ENCODE assay signal across 14 cellular contexts in genomic region chr2:234165421-234165820, GRCh38.
DNase-seq lines count a peak whose midpoint lies in the region; ATAC-seq and TF ChIP-seq lines count a peak whose summit lies in the region.
"Had no signal": no experiment of that assay in that cellular context is flagged by ENCODE, and none has a peak within 500 bp of the region (broad histone marks: within the 10 kb centered on the region; RNA-seq: fewer than 3 reads in every experiment).

No MANE protein-coding gene starts in this region.

- no peak overlapping the region for H2AFZ ChIP-seq in hepatocyte

- WGBS in hepatocyte (ENCODE audit: low lambda C conversion rate, missing lambda C conversion rate): 77% methylated on average over 5 of the region's 5 CpGs

- peak overlapping the region; percentile 32 for H3K27ac Mint-ChIP-seq in T-helper 1 cell treated with Interleukin-12 subunit alpha and Interleukin-12 subunit beta and Interleukin-4 antibody, amounts not matched to agents 30 μg/mL and 1 μg/mL, for 36 hours
- peak overlapping the region; percentile 63 for H3K27ac Mint-ChIP-seq in stimulated activated naive B cell treated with anti-CD40 and anti-IgM and Interleukin-4, amounts not matched to agents 10 μg/mL and 1 μg/mL and 100 μg/mL, for 72 hours

- H3K4me3 ChIP-seq in hepatocyte: no peak overlapping the region

- H3K9me3 Mint-ChIP-seq in T-helper 1 cell treated with Interleukin-12 subunit alpha and Interleukin-12 subunit beta and Interleukin-4 antibody, amounts not matched to agents 30 μg/mL and 1 μg/mL, for 36 hours: no peaks in the 10 kb centered on the region
- H3K9me3 Mint-ChIP-seq in stimulated activated naive B cell treated with anti-CD40 and anti-IgM and Interleukin-4, amounts not matched to agents 10 μg/mL and 1 μg/mL and 100 μg/mL, for 72 hours: no peaks in the 10 kb centered on the region

- H3K27me3 ChIP-seq in hepatocyte: no peaks in the 10 kb centered on the region

- peaks cover 43% of the 10 kb centered on the region for H3K4me1 ChIP-seq in hepatocyte (ENCODE audit: insufficient read depth)

- H3K36me3 ChIP-seq in hepatocyte (replicated peaks; ENCODE audit: insufficient read depth, low read depth): no peaks in the 10 kb centered on the region

- H3K36me3 Mint-ChIP-seq in T-helper 1 cell treated with Interleukin-12 subunit alpha and Interleukin-12 subunit beta and Interleukin-4 antibody, amounts not matched to agents 30 μg/mL and 1 μg/mL, for 36 hours (ENCODE audit: low read depth): no peaks in the 10 kb centered on the region
- no peaks in the 10 kb centered on the region for H3K36me3 Mint-ChIP-seq in stimulated activated naive B cell treated with anti-CD40 and anti-IgM and Interleukin-4, amounts not matched to agents 10 μg/mL and 1 μg/mL and 100 μg/mL, for 72 hours

- ATAC-seq in stimulated activated naive B cell treated with anti-CD40 and anti-IgM and Interleukin-4, amounts not matched to agents 10 μg/mL and 1 μg/mL and 100 μg/mL, for 72 hours (replicated peaks): no peak
- no peak for ATAC-seq in HG03045 (IDR thresholded peaks at IDR 0.05; ENCODE audit: unreplicated experiment)
- ATAC-seq in Right ventricle myocardium superior (ENCODE audit: poor library complexity): no peak
- no peak for ATAC-seq in HG02938 (IDR thresholded peaks at IDR 0.05; ENCODE audit: unreplicated experiment)
- ATAC-seq: left ventricle myocardium superior had no signal

- H3K4me3 Mint-ChIP-seq in T-helper 1 cell treated with Interleukin-12 subunit alpha and Interleukin-12 subunit beta and Interleukin-4 antibody, amounts not matched to agents 30 μg/mL and 1 μg/mL, for 36 hours: no peak overlapping the region
- H3K4me3 Mint-ChIP-seq in stimulated activated naive B cell treated with anti-CD40 and anti-IgM and Interleukin-4, amounts not matched to agents 10 μg/mL and 1 μg/mL and 100 μg/mL, for 72 hours: no peak overlapping the region

- H3K27ac ChIP-seq in hepatocyte: peak overlapping the region; percentile 13

- no peak for DNase-seq in T-helper 1 cell
- DNase-seq in amniotic epithelial cell (ENCODE audit: low read depth): peak; percentile 90
- peak; percentile 32 for DNase-seq in hepatocyte (ENCODE audit: low spot score)
- DNase-seq in stimulated activated naive B cell treated with anti-CD40 and anti-IgM and Interleukin-4, amounts not matched to agents 10 μg/mL and 1 μg/mL and 100 μg/mL, for 72 hours: no peak
- DNase-seq in Right ventricle myocardium superior: no peak
- DNase-seq: 8988T, activated gamma-delta T cell treated with Interleukin-2 at 50 U/mL for 16 hours, left ventricle myocardium superior, NCI-H2029, SIG-M5, small intestine had no signal

- H3K4me1 Mint-ChIP-seq in T-helper 1 cell treated with Interleukin-12 subunit alpha and Interleukin-12 subunit beta and Interleukin-4 antibody, amounts not matched to agents 30 μg/mL and 1 μg/mL, for 36 hours (ENCODE audit: low read depth): peaks cover 17% of the 10 kb centered on the region
- peaks cover 41 to 58% of the 10 kb centered on the region in 2 donors for H3K4me1 Mint-ChIP-seq in stimulated activated naive B cell treated with anti-CD40 and anti-IgM and Interleukin-4, amounts not matched to agents 10 μg/mL and 1 μg/mL and 100 μg/mL, for 72 hours

- no peak overlapping the region for H3K4me2 ChIP-seq in hepatocyte

- H3K27me3 Mint-ChIP-seq in T-helper 1 cell treated with Interleukin-12 subunit alpha and Interleukin-12 subunit beta and Interleukin-4 antibody, amounts not matched to agents 30 μg/mL and 1 μg/mL, for 36 hours (ENCODE audit: low read depth): no peaks in the 10 kb centered on the region
- peaks cover 0 to 10% of the 10 kb centered on the region in 2 donors for H3K27me3 Mint-ChIP-seq in stimulated activated naive B cell treated with anti-CD40 and anti-IgM and Interleukin-4, amounts not matched to agents 10 μg/mL and 1 μg/mL and 100 μg/mL, for 72 hours

- H3K9me3 ChIP-seq in hepatocyte (ENCODE audit: low read depth): no peaks in the 10 kb centered on the region

- TF ChIP-seq CTCF in hepatocyte (IDR thresholded peaks at IDR 0.05; ENCODE audit: poor library complexity): no peak

- no peaks in the 10 kb centered on the region for H4K20me1 ChIP-seq in hepatocyte (ENCODE audit: insufficient read depth, poor library complexity, severe bottlenecking)

- H3K79me2 ChIP-seq in hepatocyte: no peaks in the 10 kb centered on the region

- intact Hi-C loops in Right ventricle myocardium superior (cut with DNase I): no loop called here

- H3K9me2 ChIP-seq in hepatocyte (replicated peaks; ENCODE audit: insufficient read depth): no peaks in the 10 kb centered on the region

Comparison
In these comparisons a context has a peak if more than half of its experiments do, and no peak if none do; other contexts are left out.
1. DNase-seq: peak in amniotic epithelial cell (single experiment) and hepatocyte (single experiment); none in T-helper 1 cell (0 of 5), stimulated activated naive B cell treated with anti-CD40 and anti-IgM and Interleukin-4, amounts not matched to agents 10 μg/mL and 1 μg/mL and 100 μg/mL, for 72 hours (single experiment) and Right ventricle myocardium superior (single experiment).